ENCODE assay signal across 8 cellular contexts in genomic region chr14:24673059-24673458, GRCh38. TPM values are rescaled to one million over a fixed set of nuclear protein-coding genes. Genes with fewer than 3 reads are reported as not detected.
A peak's percentile ranks its signal among the peaks of the same experiment; 100 is the strongest.
DNase-seq lines count a peak whose midpoint lies in the region; ATAC-seq, FAIRE-seq and TF ChIP-seq lines count a peak whose summit lies in the region.

No MANE protein-coding gene starts in this region.

- H3K4me3 ChIP-seq in GM12875 (ENCODE audit: low read depth, low read length) (peak overlapping the region; percentile 5), lower leg skin (ENCODE audit: low read depth, poor library complexity, severe bottlenecking) (no peak overlapping the region)

- ATAC-seq in GM21515 (IDR thresholded peaks at IDR 0.05; ENCODE audit: unreplicated experiment) (peak; percentile 60), HG03520 (IDR thresholded peaks at IDR 0.05; ENCODE audit: unreplicated experiment) (peak; percentile 42), left ventricle myocardium superior (no peak)
- ATAC-seq in central memory CD8-positive, alpha-beta T cell (replicated peaks; ENCODE audit: extremely low read depth, poor library complexity, severe bottlenecking): no peak

- WGBS in lower leg skin, 2 donors: 64 to 69% methylated on average over 2 of the region's 2 CpGs

- peaks cover 68% of the 10 kb centered on the region for H3K4me1 Mint-ChIP-seq in central memory CD8-positive, alpha-beta T cell

- no peaks in the 10 kb centered on the region for H3K9me3 Mint-ChIP-seq in central memory CD8-positive, alpha-beta T cell

- H3K27ac Mint-ChIP-seq in central memory CD8-positive, alpha-beta T cell (ENCODE audit: low read depth): peak overlapping the region; percentile 93

- no peak for FAIRE-seq in D721Med (lab: Jason Lieb, UNC)

- H3K36me3 Mint-ChIP-seq in central memory CD8-positive, alpha-beta T cell (ENCODE audit: insufficient read depth): peaks cover 8% of the 10 kb centered on the region

- no peak for TF ChIP-seq POLR2A in lower leg skin (IDR thresholded peaks at IDR 0.05)

- peak overlapping the region; percentile 82 for H3K4me3 Mint-ChIP-seq in central memory CD8-positive, alpha-beta T cell

- TF ChIP-seq CTCF in GM12875 (IDR thresholded peaks at IDR 0.05; ENCODE audit: borderline replicate concordance, insufficient read depth, low read depth, low read length) (no peak), D721Med (IDR thresholded peaks at IDR 0.05; ENCODE audit: insufficient read depth, missing control alignments) (no peak), lower leg skin (IDR thresholded peaks at IDR 0.05) (no peak)

- DNase-seq in central memory CD8-positive, alpha-beta T cell (ENCODE audit: low spot score in 2 of 2): no peak
- DNase-seq in D721Med (ENCODE audit: insufficient read length, low spot score): no peak
- no peak for DNase-seq in left ventricle myocardium superior
- no peak for DNase-seq in NCI-H226
- DNase-seq in lower leg skin (ENCODE audit: low spot score in 2 of 2): no peak

- intact Hi-C loops in left ventricle myocardium superior (cut with micrococcal nuclease): no loop called here
- intact Hi-C loops in lower leg skin (cut with DNase I; ENCODE audit: low total_unique reads): no loop called here

- no peaks in the 10 kb centered on the region for H3K27me3 Mint-ChIP-seq in central memory CD8-positive, alpha-beta T cell

RNA-seq across cellular contexts. Expression of gene GZMB, which starts 39.1 kb away (rescaled TPM):
- total RNA-seq in left ventricle myocardium superior: 0.40 TPM
- total RNA-seq in lower leg skin: 1 to 10 TPM in 1 of 4 donors, under 1 TPM in 1, not detected in 2; 0.75 to 1.0 TPM

Comparison
In these comparisons a context has a peak if more than half of its experiments do, and no peak if none do; other contexts are left out.
1. ATAC-seq: peak in GM21515 (single experiment) and HG03520 (single experiment); none in central memory CD8-positive, alpha-beta T cell (single experiment) and left ventricle myocardium superior (single experiment).